ENCODE assay signal across 11 cellular contexts in the genomic region with DNA sequence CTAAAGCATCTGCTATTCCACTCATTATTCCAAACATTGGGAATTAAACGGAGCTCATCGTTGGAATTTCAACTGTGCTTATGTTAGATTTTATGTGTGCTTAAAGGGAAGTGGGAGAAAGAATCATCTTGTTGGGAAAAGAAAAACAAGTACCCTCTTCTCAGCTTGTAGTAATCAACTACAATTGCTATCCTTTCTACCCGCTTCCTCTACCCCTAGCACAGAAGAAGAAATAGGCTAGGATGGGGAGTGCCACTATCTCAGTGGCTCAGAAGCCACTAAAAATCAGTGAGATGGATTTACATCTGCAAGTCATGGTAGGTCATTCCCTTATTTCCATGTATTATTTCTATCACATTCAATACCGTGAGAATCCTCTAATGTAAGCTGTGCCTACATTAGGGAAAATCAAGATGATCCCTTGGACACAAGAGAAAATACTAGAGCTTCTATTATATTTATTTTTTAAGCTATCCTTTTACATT.
DNase-seq lines count a peak whose midpoint lies in the region; ATAC-seq and TF ChIP-seq lines count a peak whose summit lies in the region.
"Had no signal": no experiment of that assay in that cellular context is flagged by ENCODE, and none has a peak within 500 bp of the region (broad histone marks: within the 10 kb centered on the region; RNA-seq: fewer than 3 reads in every experiment).

No MANE protein-coding gene starts in this region.

- H2AFZ ChIP-seq in mammary epithelial cell (ENCODE audit: low read depth, low read length), result no peak overlapping the region

- in situ Hi-C loops in mammary epithelial cell (cut with MboI; ENCODE audit: low sequenced_read_pairs in 2 of 2), result loop anchor here in 1 of 2 donors (5.0 kb wide), 1 partner anchor 101 kb away; no protein-coding TSS in a partner anchor

- dilution Hi-C loops in mammary epithelial cell (cut with HindIII; ENCODE audit: low sequenced_read_pairs), result no loop called here

- peak overlapping the region; percentile 72 for H3K4me2 ChIP-seq in mammary epithelial cell (ENCODE audit: insufficient read depth, low read depth, low read length)
- H3K4me2 ChIP-seq: KMS-11 had no signal

- no peak for DNase-seq in activated naive CD4-positive, alpha-beta T cell treated with anti-CD3 and anti-CD28 coated beads, Interleukin-2, amount 10 ng/mL, durations not matched to agents 7 days and 5 days
- DNase-seq in activated naive CD4-positive, alpha-beta T cell treated with Interleukin-2 at 50 U/mL for 16 hours, result no peak
- DNase-seq in OCI-M1 (lab: John Stamatoyannopoulos, UW) (peak; percentile 14), mammary epithelial cell (no peak), stomach (no peak), HEK293T (ENCODE audit: extremely low spot score) (no peak)
- DNase-seq: occipital lobe had no signal

- CTCF ChIA-PET in activated naive CD4-positive, alpha-beta T cell treated with anti-CD3 and anti-CD28 coated beads, Interleukin-2, amount 10 ng/mL, durations not matched to agents 7 days and 5 days (lab: Charles Lee), result interaction anchor here (0.6 to 1.5 kb wide), 9 partner anchors 17 to 215 kb away, joined by 3 to 13 read pairs (median 3); no protein-coding TSS in a partner anchor
- CTCF ChIA-PET in mammary epithelial cell (lab: Charles Lee; ENCODE audit: low non-redundant PET), result interaction anchor here (0.6 kb wide), 1 partner anchor 11 kb away, joined by 5 read pairs; no protein-coding TSS in a partner anchor
- CTCF ChIA-PET in HEK293T (lab: Yijun Ruan, JAX), result no interaction called here

- no peaks in the 10 kb centered on the region for H3K27me3 ChIP-seq in mammary epithelial cell (ENCODE audit: insufficient read depth, low read length)
- no peaks in the 10 kb centered on the region for H3K27me3 ChIP-seq in stomach
- H3K27me3 ChIP-seq: cardiac muscle cell had no signal

- no peaks in the 10 kb centered on the region for H3K79me2 ChIP-seq in mammary epithelial cell (ENCODE audit: insufficient read depth, low read length)

- no peaks in the 10 kb centered on the region for H4K20me1 ChIP-seq in mammary epithelial cell (ENCODE audit: insufficient read depth, low read length)

- intact Hi-C loops in mammary epithelial cell (cut with micrococcal nuclease), result loop anchor here (2.0 kb wide), 1 partner anchor 42 kb away; no protein-coding TSS in a partner anchor
- intact Hi-C loops in stomach (cut with DNase I; ENCODE audit: low total_unique reads), result no loop called here

- peak overlapping the region; percentile 73 for H3K4me3 Mint-ChIP-seq in activated naive CD4-positive, alpha-beta T cell treated with anti-CD3 and anti-CD28 coated beads, Interleukin-2, amount 10 ng/mL, durations not matched to agents 7 days and 5 days

- 95% methylated on average over 4 of the region's 4 CpGs for WGBS in mammary epithelial cell (ENCODE audit: low coverage, missing lambda C conversion rate)
- 78 to 95% (median 86%) methylated on average over 4 of the region's 4 CpGs for WGBS in stomach, 5 donors

- peak overlapping the region; percentile 93 for H3K9ac ChIP-seq in mammary epithelial cell (ENCODE audit: insufficient read depth, low read length)
- H3K9ac ChIP-seq: KMS-11 had no signal

- no peaks in the 10 kb centered on the region for H3K9me3 Mint-ChIP-seq in activated naive CD4-positive, alpha-beta T cell treated with anti-CD3 and anti-CD28 coated beads, Interleukin-2, amount 10 ng/mL, durations not matched to agents 7 days and 5 days

- peak overlapping the region; percentile 93 for H3K27ac Mint-ChIP-seq in activated naive CD4-positive, alpha-beta T cell treated with anti-CD3 and anti-CD28 coated beads, Interleukin-2, amount 10 ng/mL, durations not matched to agents 7 days and 5 days

- H3K36me3 Mint-ChIP-seq in activated naive CD4-positive, alpha-beta T cell treated with anti-CD3 and anti-CD28 coated beads, Interleukin-2, amount 10 ng/mL, durations not matched to agents 7 days and 5 days, result peaks cover 5% of the 10 kb centered on the region

- no peak for TF ChIP-seq CTCF in mammary epithelial cell (conservative IDR thresholded peaks at IDR 0.05 in 1 of 2, IDR thresholded peaks at IDR 0.05 in 1 of 2; ENCODE audit: extremely low read depth in 1 of 2, insufficient read depth in 1 of 2, low read depth in 1 of 2, low read length in 2 of 2)
- TF ChIP-seq CTCF in stomach (IDR thresholded peaks at IDR 0.05), result no peak

- peaks cover 69% of the 10 kb centered on the region for H3K4me1 Mint-ChIP-seq in activated naive CD4-positive, alpha-beta T cell treated with anti-CD3 and anti-CD28 coated beads, Interleukin-2, amount 10 ng/mL, durations not matched to agents 7 days and 5 days

- H3K4me3 ChIP-seq in mammary epithelial cell (replicated peaks in 1 of 3; ENCODE audit: insufficient read depth in 1 of 3, low read depth in 2 of 3, low read length in 3 of 3) (peak overlapping the region; percentile 4 to 40 (median 32)), stomach (no peak overlapping the region)
- H3K4me3 ChIP-seq: cardiac muscle cell had no signal

- H3K4me1 ChIP-seq in mammary epithelial cell (ENCODE audit: insufficient read depth, low read length) (peaks cover 57% of the 10 kb centered on the region), stomach (peaks cover 0 to 36% (median 7%) of the 10 kb centered on the region in 4 donors)

- no TSS peak for BruUV-seq in mammary epithelial cell (replicated peaks; lab: Mats Ljungman, UMichigan)

- no peak for TF ChIP-seq EP300 in stomach (IDR thresholded peaks at IDR 0.05)

- peaks cover 8% of the 10 kb centered on the region for H3K27me3 Mint-ChIP-seq in activated naive CD4-positive, alpha-beta T cell treated with anti-CD3 and anti-CD28 coated beads, Interleukin-2, amount 10 ng/mL, durations not matched to agents 7 days and 5 days

- POLR2A ChIA-PET in HEK293T (lab: Yijun Ruan, JAX), result no interaction called here

- ATAC-seq in HG03039 (IDR thresholded peaks at IDR 0.05; ENCODE audit: unreplicated experiment) (no peak), HG03565 (IDR thresholded peaks at IDR 0.05; ENCODE audit: unreplicated experiment) (no peak)

- H3K36me3 ChIP-seq in mammary epithelial cell (ENCODE audit: insufficient read depth, low read length), result no peaks in the 10 kb centered on the region
- H3K36me3 ChIP-seq in stomach, result no peaks in the 10 kb centered on the region
- H3K36me3 ChIP-seq: cardiac muscle cell had no signal

- H3K9me3 ChIP-seq in mammary epithelial cell (replicated peaks; ENCODE audit: insufficient read depth, low read length) (no peaks in the 10 kb centered on the region), stomach (no peaks in the 10 kb centered on the region)

- no peak for TF ChIP-seq POLR2A in stomach (IDR thresholded peaks at IDR 0.05)

- H3K27ac ChIP-seq in mammary epithelial cell (ENCODE audit: insufficient read depth, low read depth, low read length), result peak overlapping the region; percentile 97
- H3K27ac ChIP-seq in stomach, result peak overlapping the region in 4 of 5 donors; percentile 7 to 63 (median 47)
- H3K27ac ChIP-seq: cardiac muscle cell, KMS-11 had no signal

TF ChIP-seq in HEK293T, 16 proteins besides CTCF, POLR2A, EP300 and RAD21:
- TF ChIP-seq TARDBP (IDR thresholded peaks at IDR 0.05), result no peak
- no peak for TF ChIP-seq BHLHE40 (IDR thresholded peaks at IDR 0.05; ENCODE audit: borderline replicate concordance)
- no peak for TF ChIP-seq ZNF384 (IDR thresholded peaks at IDR 0.05)
- no peak for TF ChIP-seq FOXA1 (IDR thresholded peaks at IDR 0.05)
- TF ChIP-seq LEF1 (IDR thresholded peaks at IDR 0.05; ENCODE audit: borderline replicate concordance), result no peak
- no peak for TF ChIP-seq L3MBTL2 (conservative IDR thresholded peaks at IDR 0.05)
- no peak for TF ChIP-seq SUZ12 (IDR thresholded peaks at IDR 0.05)
- TF ChIP-seq SP1 (IDR thresholded peaks at IDR 0.05), result no peak
- TF ChIP-seq NFRKB (IDR thresholded peaks at IDR 0.05), result no peak
- no peak for TF ChIP-seq FOXK2 (IDR thresholded peaks at IDR 0.05)
- TF ChIP-seq PKNOX1 (IDR thresholded peaks at IDR 0.05), result no peak
- no peak for TF ChIP-seq ARNT (IDR thresholded peaks at IDR 0.05)
- no peak for TF ChIP-seq CTBP1 (IDR thresholded peaks at IDR 0.05; ENCODE audit: borderline replicate concordance)

Comparison
In these comparisons a context has a peak if more than half of its experiments do, and no peak if none do; other contexts are left out.
1. H3K4me3 ChIP-seq: peak in mammary epithelial cell (3 of 3); none in stomach (0 of 4).